In the genomic region with DNA sequence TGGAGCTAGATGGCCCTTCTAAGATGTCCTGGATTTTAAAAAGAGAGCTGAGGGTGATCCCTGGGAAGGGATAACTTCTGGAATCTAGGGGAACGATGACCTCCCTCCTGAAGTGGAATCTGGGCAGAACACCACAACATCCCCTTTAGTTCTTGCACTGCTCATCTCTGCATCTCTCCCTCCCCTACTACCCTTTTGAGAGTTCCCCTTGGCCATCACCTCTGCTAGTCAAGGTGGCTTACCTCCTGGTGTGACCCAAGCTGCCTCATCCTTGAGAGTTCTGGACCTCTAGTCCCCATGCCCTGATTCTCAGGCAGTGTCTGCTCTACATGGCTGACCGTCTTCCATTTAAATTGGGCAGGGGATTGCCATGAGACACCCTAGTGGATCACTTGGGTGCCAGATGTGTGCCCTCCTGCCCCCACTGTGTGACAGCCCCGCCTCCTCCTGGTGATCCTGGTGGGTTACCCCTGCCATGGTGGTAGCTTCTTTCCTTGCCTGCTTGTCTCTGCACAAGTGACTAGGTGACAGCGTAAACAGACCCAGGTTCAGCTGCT, we compare ENCODE assay signal across 24 cellular contexts.
DNase-seq lines count a peak whose midpoint lies in the region; ATAC-seq, FAIRE-seq and TF ChIP-seq lines count a peak whose summit lies in the region.
"Had no signal": no experiment of that assay in that cellular context is flagged by ENCODE, and none has a peak within 500 bp of the region (broad histone marks: within the 10 kb centered on the region; RNA-seq: fewer than 3 reads in every experiment).

No MANE protein-coding gene starts in this region.

- FAIRE-seq in A549 (lab: Jason Lieb, UNC), result no peak
- FAIRE-seq: A204.1, D721Med, GM19239, RCC 7860 had no signal

- H3K4me3 ChIP-seq in A549 (no peak overlapping the region), HUES6 (ENCODE audit: low read depth, low read length) (peak overlapping the region; percentile 9; the same call in 1 of the 2 replicates), colonic mucosa (no peak overlapping the region)
- no peak overlapping the region for H3K4me3 ChIP-seq in naive thymus-derived CD4-positive, alpha-beta T cell (ENCODE audit: low read length)

- CTCF ChIA-PET in A549 (lab: Yijun Ruan, JAX), result interaction anchor here (0.6 to 1.5 kb wide), 3 partner anchors 20 to 1816 kb away, joined by 3 to 5 read pairs (median 4); no protein-coding TSS in a partner anchor
- CTCF ChIA-PET in naive thymus-derived CD4-positive, alpha-beta T cell (lab: Charles Lee), result interaction anchor here (0.7 to 2.0 kb wide), 2 partner anchors 15 to 275 kb away, joined by 3 to 5 read pairs; no protein-coding TSS in a partner anchor

- POLR2A ChIA-PET in A549 (lab: Yijun Ruan, JAX), result no interaction called here
- POLR2A ChIA-PET in naive thymus-derived CD4-positive, alpha-beta T cell (lab: Charles Lee), result no interaction called here

- H3K4me1 Mint-ChIP-seq in activated T-helper 17 cell treated with anti-CD3 and anti-CD28 coated beads, Interleukin-2, amount 50 U/mL, for 72 hours, result peaks cover 13% of the 10 kb centered on the region
- H3K4me1 Mint-ChIP-seq in naive thymus-derived CD4-positive, alpha-beta T cell, result peaks cover 0 to 13% (median 2%) of the 10 kb centered on the region in 7 donors
- H3K4me1 Mint-ChIP-seq: CD14-positive monocyte had no signal

- peak; percentile 47 to 55 for ATAC-seq in A549
- no peak for ATAC-seq in activated T-helper 17 cell treated with anti-CD3 and anti-CD28 coated beads, Interleukin-2, amount 50 U/mL, for 72 hours (replicated peaks)
- peak; percentile 12 for ATAC-seq in naive thymus-derived CD4-positive, alpha-beta T cell
- ATAC-seq in HG03196 (IDR thresholded peaks at IDR 0.05; ENCODE audit: unreplicated experiment), result no peak
- ATAC-seq: Right ventricle myocardium inferior had no signal

- no peaks in the 10 kb centered on the region for H3K9me3 Mint-ChIP-seq in activated T-helper 17 cell treated with anti-CD3 and anti-CD28 coated beads, Interleukin-2, amount 50 U/mL, for 72 hours
- H3K9me3 Mint-ChIP-seq in naive thymus-derived CD4-positive, alpha-beta T cell, result peaks cover 0 to 7% (median 0%) of the 10 kb centered on the region in 11 donors

- peaks cover under 1% of the 10 kb centered on the region for H3K36me3 Mint-ChIP-seq in activated T-helper 17 cell treated with anti-CD3 and anti-CD28 coated beads, Interleukin-2, amount 50 U/mL, for 72 hours (ENCODE audit: low read depth)
- peaks cover 0 to 6% (median 0%) of the 10 kb centered on the region in 5 donors for H3K36me3 Mint-ChIP-seq in naive thymus-derived CD4-positive, alpha-beta T cell

- TF ChIP-seq EP300 in A549 (IDR thresholded peaks at IDR 0.05), result no peak

- H3K9ac ChIP-seq in HUES6 (ENCODE audit: low read length) (peak overlapping the region; percentile 86), colonic mucosa (ENCODE audit: low read depth in 2 of 2, low read length in 2 of 2) (no peak overlapping the region)
- H3K9ac ChIP-seq: KMS-11 had no signal

- TF ChIP-seq CTCF in A549 (IDR thresholded peaks at IDR 0.05) (no peak), colonic mucosa (IDR thresholded peaks at IDR 0.05) (no peak)

- intact Hi-C loops in naive thymus-derived CD4-positive, alpha-beta T cell (cut with micrococcal nuclease), result no loop called here
- intact Hi-C loops in colonic mucosa (cut with DNase I), result no loop called here

- H3K36me3 ChIP-seq in HUES6 (ENCODE audit: control insufficient read depth, insufficient read depth, low read length) (peaks cover 3% of the 10 kb centered on the region; the same call in 1 of the 2 replicates), colonic mucosa (no peaks in the 10 kb centered on the region)
- no peaks in the 10 kb centered on the region for H3K36me3 ChIP-seq in naive thymus-derived CD4-positive, alpha-beta T cell (ENCODE audit: control insufficient read depth in 2 of 3, insufficient read depth in 3 of 3, low read length in 3 of 3)

- H3K27ac ChIP-seq in A549 (no peak overlapping the region), HUES6 (ENCODE audit: low read depth, low read length) (peak overlapping the region; percentile 46; the same call in 1 of the 2 replicates), colonic mucosa (no peak overlapping the region)
- no peak overlapping the region for H3K27ac ChIP-seq in naive thymus-derived CD4-positive, alpha-beta T cell (ENCODE audit: low read depth, low read length)
- H3K27ac ChIP-seq: KMS-11 had no signal

- H3K4me1 ChIP-seq in A549 (no peaks in the 10 kb centered on the region), HUES6 (ENCODE audit: control insufficient read depth, insufficient read depth, low read length) (peaks cover 15% of the 10 kb centered on the region), colonic mucosa (no peaks in the 10 kb centered on the region)
- H3K4me1 ChIP-seq in naive thymus-derived CD4-positive, alpha-beta T cell (ENCODE audit: control insufficient read depth in 2 of 2, insufficient read depth in 2 of 2, low read length in 2 of 2), result no peaks in the 10 kb centered on the region

- no peaks in the 10 kb centered on the region for H3K27me3 ChIP-seq in HUES6 (ENCODE audit: control insufficient read depth, insufficient read depth, low read length)
- no peaks in the 10 kb centered on the region for H3K27me3 ChIP-seq in naive thymus-derived CD4-positive, alpha-beta T cell (ENCODE audit: control insufficient read depth in 2 of 2, insufficient read depth in 2 of 2, low read length in 2 of 2)
- no peaks in the 10 kb centered on the region for H3K27me3 ChIP-seq in colonic mucosa

- no peak overlapping the region for H3K4me2 ChIP-seq in A549
- H3K4me2 ChIP-seq: KMS-11 had no signal

- H3K4me3 Mint-ChIP-seq in activated T-helper 17 cell treated with anti-CD3 and anti-CD28 coated beads, Interleukin-2, amount 50 U/mL, for 72 hours, result no peak overlapping the region
- no peak overlapping the region for H3K4me3 Mint-ChIP-seq in naive thymus-derived CD4-positive, alpha-beta T cell
- H3K4me3 Mint-ChIP-seq: B cell, CD14-positive monocyte had no signal

- no peak for TF ChIP-seq RAD21 in A549 (conservative IDR thresholded peaks at IDR 0.05 in 1 of 2, IDR thresholded peaks at IDR 0.05 in 1 of 2)

- H3K27me3 Mint-ChIP-seq in activated T-helper 17 cell treated with anti-CD3 and anti-CD28 coated beads, Interleukin-2, amount 50 U/mL, for 72 hours, result no peaks in the 10 kb centered on the region
- no peaks in the 10 kb centered on the region for H3K27me3 Mint-ChIP-seq in naive thymus-derived CD4-positive, alpha-beta T cell
- H3K27me3 Mint-ChIP-seq: B cell had no signal

- TF ChIP-seq POLR2A in A549 (IDR thresholded peaks at IDR 0.05; ENCODE audit: low read length), result no peak

- H3K27ac Mint-ChIP-seq in activated T-helper 17 cell treated with anti-CD3 and anti-CD28 coated beads, Interleukin-2, amount 50 U/mL, for 72 hours, result peak overlapping the region; percentile 15
- H3K27ac Mint-ChIP-seq in naive thymus-derived CD4-positive, alpha-beta T cell, result no peak overlapping the region
- H3K27ac Mint-ChIP-seq: B cell had no signal

- 98% methylated on average over 4 of the region's 4 CpGs for WGBS in A549 (ENCODE audit: missing lambda C conversion rate)

- H3K9me3 ChIP-seq in A549 (no peaks in the 10 kb centered on the region), HUES6 (ENCODE audit: control insufficient read depth, insufficient read depth, low read depth, low read length) (peaks cover 20% of the 10 kb centered on the region; the same call in 1 of the 2 replicates), colonic mucosa (no peaks in the 10 kb centered on the region)
- no peaks in the 10 kb centered on the region for H3K9me3 ChIP-seq in naive thymus-derived CD4-positive, alpha-beta T cell (ENCODE audit: control insufficient read depth in 2 of 3, low read length in 3 of 3)

- no peak for DNase-seq in A549 (ENCODE audit: low read depth in 1 of 2, low spot score in 1 of 2)
- DNase-seq in naive thymus-derived CD4-positive, alpha-beta T cell, result no peak
- DNase-seq in colonic mucosa, result no peak
- no peak for DNase-seq in effector CD8-positive, alpha-beta T cell (lab: John Stamatoyannopoulos, UW)
- DNase-seq: DMS53, GDM1, NCI-H1105, NCI-H146, NCI-H2029, NCI-H345, NCI-H524, NCI-H82, OCI-M1 had no signal

TF ChIP-seq in A549, 52 proteins besides CTCF, POLR2A, EP300 and RAD21:
- TF ChIP-seq RARB (CRISPR knock-in tag; IDR thresholded peaks at IDR 0.05), result no peak

Comparison
In these comparisons a context has a peak if more than half of its experiments do, and no peak if none do; other contexts are left out.
1. ATAC-seq: peak in A549 (2 of 2) and naive thymus-derived CD4-positive, alpha-beta T cell (single experiment); none in activated T-helper 17 cell treated with anti-CD3 and anti-CD28 coated beads, Interleukin-2, amount 50 U/mL, for 72 hours (single experiment) and HG03196 (single experiment).